35 cellular contexts compared by ENCODE assay signal in genomic region chr22:36183446-36183845, GRCh38. TPM values are rescaled to one million over a fixed set of nuclear protein-coding genes. Genes with fewer than 3 reads are reported as not detected.
"Had no signal": no experiment of that assay in that cellular context is flagged by ENCODE, and none has a peak within 500 bp of the region (broad histone marks: within the 10 kb centered on the region; RNA-seq: fewer than 3 reads in every experiment).

No MANE protein-coding gene starts in this region.

- H3K27ac ChIP-seq: body of pancreas, epithelial cell of prostate, esophagus squamous epithelium, gastroesophageal sphincter, WERI-Rb-1 had no signal

- H3K4me3 Mint-ChIP-seq: activated B cell treated with CpG ODN at 0.5 μM for 24 hours; activated CD8-positive, alpha-beta T cell treated with anti-CD3 and anti-CD28 coated beads for 36 hours; activated naive CD4-positive, alpha-beta T cell treated with anti-CD3 and anti-CD28 coated beads for 36 hours; activated naive CD8-positive, alpha-beta T cell treated with anti-CD3 and anti-CD28 coated beads, Interleukin-2, amount 10 ng/mL, durations not matched to agents 7 days and 5 days; activated T-cell treated with anti-CD3 and anti-CD28 coated beads, Interleukin-2, amount 50 U/mL, for 24 hours; activated T-cell treated with anti-CD3 and anti-CD28 coated beads, Interleukin-2, amount 50 U/mL, for 72 hours; effector memory CD8-positive, alpha-beta T cell; T-helper 17 cell; T-helper 2 cell treated with Interferon-gamma antibody and Interleukin-4, amounts not matched to agents 5 μg/mL and 100 μg/mL, for 36 hours had no signal

- H3K36me3 ChIP-seq: esophagus squamous epithelium, gastroesophageal sphincter, WERI-Rb-1 had no signal

- ATAC-seq: activated CD4-positive, CD25-positive, alpha-beta regulatory T cell treated with anti-CD3 and anti-CD28 coated beads, Interleukin-2, amount 50 U/mL, for 24 hours; activated CD8-positive, alpha-beta T cell treated with anti-CD3 and anti-CD28 coated beads for 36 hours; activated naive CD4-positive, alpha-beta T cell treated with anti-CD3 and anti-CD28 coated beads, Interleukin-2, amount 50 U/mL, for 72 hours; activated T-cell treated with anti-CD3 and anti-CD28 coated beads, Interleukin-2, amount 50 U/mL, for 72 hours; body of pancreas; effector memory CD8-positive, alpha-beta T cell; gastroesophageal sphincter; T-helper 17 cell had no signal

- FAIRE-seq: colon, endometrium, endothelial cell of umbilical vein had no signal

- H3K9me3 Mint-ChIP-seq: activated B cell treated with CpG ODN at 0.5 μM for 24 hours; activated CD8-positive, alpha-beta T cell treated with anti-CD3 and anti-CD28 coated beads for 36 hours; activated naive CD4-positive, alpha-beta T cell treated with anti-CD3 and anti-CD28 coated beads for 36 hours; activated naive CD4-positive, alpha-beta T cell treated with anti-CD3 and anti-CD28 coated beads, Interleukin-2, amount 50 U/mL, for 72 hours; activated naive CD8-positive, alpha-beta T cell treated with anti-CD3 and anti-CD28 coated beads, Interleukin-2, amount 10 ng/mL, durations not matched to agents 7 days and 5 days; activated T-cell treated with anti-CD3 and anti-CD28 coated beads, Interleukin-2, amount 50 U/mL, for 24 hours; activated T-cell treated with anti-CD3 and anti-CD28 coated beads, Interleukin-2, amount 50 U/mL, for 72 hours; effector memory CD8-positive, alpha-beta T cell; T-helper 2 cell treated with Interferon-gamma antibody and Interleukin-4, amounts not matched to agents 5 μg/mL and 100 μg/mL, for 36 hours had no signal

- H3K27ac Mint-ChIP-seq: activated B cell treated with CpG ODN at 0.5 μM for 24 hours; activated CD8-positive, alpha-beta T cell treated with anti-CD3 and anti-CD28 coated beads for 36 hours; activated naive CD4-positive, alpha-beta T cell treated with anti-CD3 and anti-CD28 coated beads for 36 hours; activated naive CD4-positive, alpha-beta T cell treated with anti-CD3 and anti-CD28 coated beads, Interleukin-2, amount 50 U/mL, for 72 hours; activated naive CD8-positive, alpha-beta T cell treated with anti-CD3 and anti-CD28 coated beads, Interleukin-2, amount 10 ng/mL, durations not matched to agents 7 days and 5 days; activated T-cell treated with anti-CD3 and anti-CD28 coated beads, Interleukin-2, amount 50 U/mL, for 24 hours; activated T-cell treated with anti-CD3 and anti-CD28 coated beads, Interleukin-2, amount 50 U/mL, for 72 hours; effector memory CD8-positive, alpha-beta T cell; T-helper 17 cell; T-helper 2 cell treated with Interferon-gamma antibody and Interleukin-4, amounts not matched to agents 5 μg/mL and 100 μg/mL, for 36 hours had no signal

- H3K27me3 Mint-ChIP-seq: activated B cell treated with CpG ODN at 0.5 μM for 24 hours; activated CD8-positive, alpha-beta T cell treated with anti-CD3 and anti-CD28 coated beads for 36 hours; activated T-cell treated with anti-CD3 and anti-CD28 coated beads, Interleukin-2, amount 50 U/mL, for 24 hours had no signal

- H3K9me3 ChIP-seq: body of pancreas, esophagus squamous epithelium, gastroesophageal sphincter had no signal

- DNase-seq: activated B cell treated with CpG ODN at 0.5 μM for 24 hours; activated CD4-positive, alpha-beta T cell treated with anti-CD3 and anti-CD28 coated beads for 48 hours; activated CD4-positive, alpha-beta T cell treated with anti-CD3 and anti-CD28 coated beads, Interleukin-2, amount 50 U/mL, for 1 hour; activated CD4-positive, alpha-beta T cell treated with anti-CD3 and anti-CD28 coated beads, Interleukin-2, amount 50 U/mL, for 48 hours; activated CD8-positive, alpha-beta memory T cell treated with anti-CD3 and anti-CD28 coated beads, Interleukin-2, amount 50 U/mL, for 48 hours; activated CD8-positive, alpha-beta T cell treated with anti-CD3 and anti-CD28 coated beads for 36 hours; activated naive CD4-positive, alpha-beta T cell treated with anti-CD3 and anti-CD28 coated beads for 36 hours; activated naive CD8-positive, alpha-beta T cell treated with anti-CD3 and anti-CD28 coated beads, Interleukin-2, amount 10 ng/mL, durations not matched to agents 7 days and 5 days; activated T-cell treated with anti-CD3 and anti-CD28 coated beads for 4 hours; activated T-cell treated with anti-CD3 and anti-CD28 coated beads, Interleukin-2, amount 50 U/mL, for 24 hours; activated T-cell treated with anti-CD3 and anti-CD28 coated beads, Interleukin-2, amount 50 U/mL, for 72 hours; amniotic stem cell; aorta; body of pancreas; caudate nucleus; cortex of kidney; dermis blood vessel endothelial cell; effector CD4-positive, alpha-beta T cell; effector memory CD8-positive, alpha-beta T cell; esophagus squamous epithelium; foreskin melanocyte; T-helper 1 cell; T-helper 17 cell; T1000; WERI-Rb-1 had no signal

- H3K4me1 ChIP-seq: body of pancreas had no signal

- H3K36me3 Mint-ChIP-seq: activated naive CD4-positive, alpha-beta T cell treated with anti-CD3 and anti-CD28 coated beads, Interleukin-2, amount 50 U/mL, for 72 hours; activated naive CD8-positive, alpha-beta T cell treated with anti-CD3 and anti-CD28 coated beads, Interleukin-2, amount 10 ng/mL, durations not matched to agents 7 days and 5 days had no signal

- H3K4me3 ChIP-seq: body of pancreas, esophagus squamous epithelium, gastroesophageal sphincter had no signal

- H3K27me3 ChIP-seq: body of pancreas, esophagus squamous epithelium, gastroesophageal sphincter had no signal

RNA-seq across cellular contexts. Expression of gene APOL4, which starts 18.2 kb away (rescaled TPM):
- total RNA-seq: activated B cell treated with CpG ODN at 0.5 μM for 24 hours, chondrocyte, fibroblast of villous mesenchyme had no signal
